Comparison of ENCODE assay signal across 9 cellular contexts in the genomic region with DNA sequence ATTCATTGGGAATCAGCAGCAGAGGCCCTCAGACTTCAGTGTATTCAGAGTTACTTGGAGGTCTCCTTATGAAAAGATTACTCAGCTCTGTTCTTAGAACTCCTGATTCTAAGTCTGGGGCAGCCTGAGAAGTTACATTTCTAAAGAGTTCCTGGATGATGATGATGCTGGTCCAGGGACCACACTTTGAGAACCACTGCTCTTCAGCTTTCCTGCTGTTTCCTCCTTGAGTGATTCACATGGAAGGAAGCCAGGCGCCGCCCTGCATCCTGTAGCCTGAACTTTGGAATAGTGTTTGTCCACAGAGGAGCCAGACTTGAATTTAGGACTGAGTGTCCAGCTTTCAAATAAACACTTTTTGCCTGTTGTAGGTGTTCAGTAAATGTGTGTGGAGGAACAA. TPM values are rescaled to one million over a fixed set of nuclear protein-coding genes. Genes with fewer than 3 reads are reported as not detected.
A peak's percentile ranks its signal among the peaks of the same experiment; 100 is the strongest.
DNase-seq lines count a peak whose midpoint lies in the region; ATAC-seq and TF ChIP-seq lines count a peak whose summit lies in the region.
"Had no signal": no experiment of that assay in that cellular context is flagged by ENCODE, and none has a peak within 500 bp of the region (broad histone marks: within the 10 kb centered on the region; RNA-seq: fewer than 3 reads in every experiment).

No MANE protein-coding gene starts in this region.

- no peaks in the 10 kb centered on the region for H3K27me3 Mint-ChIP-seq in T-helper 17 cell
- no peaks in the 10 kb centered on the region for H3K27me3 Mint-ChIP-seq in activated CD4-positive, alpha-beta T cell treated with anti-CD3 and anti-CD28 coated beads, Interleukin-2, amount 10 ng/mL, durations not matched to agents 7 days and 5 days

- H3K9me3 Mint-ChIP-seq in activated CD4-positive, alpha-beta T cell treated with anti-CD3 and anti-CD28 coated beads, Interleukin-2, amount 10 ng/mL, durations not matched to agents 7 days and 5 days = no peaks in the 10 kb centered on the region

- H3K4me3 ChIP-seq in gastrocnemius medialis = no peak overlapping the region

- H3K27ac Mint-ChIP-seq in T-helper 17 cell = peak overlapping the region; percentile 24
- H3K27ac Mint-ChIP-seq in activated CD4-positive, alpha-beta T cell treated with anti-CD3 and anti-CD28 coated beads, Interleukin-2, amount 10 ng/mL, durations not matched to agents 7 days and 5 days = no peak overlapping the region

- DNase-seq in ELR (ENCODE audit: low read depth) (peak; percentile 91), T-helper 17 cell (no peak), glomerular visceral epithelial cell (ENCODE audit: extremely low spot score) (peak; percentile 50), gastrocnemius medialis (peak in 1 of 2 donors; percentile 63), COR-L47 (lab: John Stamatoyannopoulos, UW) (no peak), NCI-H2107 (lab: John Stamatoyannopoulos, UW) (no peak)
- DNase-seq in activated CD4-positive, alpha-beta T cell treated with anti-CD3 and anti-CD28 coated beads, Interleukin-2, amount 10 ng/mL, durations not matched to agents 7 days and 5 days = no peak
- no peak for DNase-seq in activated CD4-positive, alpha-beta T cell treated with anti-CD3 and anti-CD28 coated beads for 1 hour
- DNase-seq: occipital lobe had no signal

- H3K27me3 ChIP-seq in gastrocnemius medialis = no peaks in the 10 kb centered on the region

- H3K36me3 Mint-ChIP-seq in T-helper 17 cell (ENCODE audit: low read depth) = peaks cover 9% of the 10 kb centered on the region
- peaks cover 27% of the 10 kb centered on the region for H3K36me3 Mint-ChIP-seq in activated CD4-positive, alpha-beta T cell treated with anti-CD3 and anti-CD28 coated beads, Interleukin-2, amount 10 ng/mL, durations not matched to agents 7 days and 5 days (ENCODE audit: low read depth)

- in situ Hi-C loops in gastrocnemius medialis (cut with MboI; ENCODE audit: low sequenced_read_pairs in 4 of 4) = no loop called here

- POLR2A ChIA-PET in activated CD4-positive, alpha-beta T cell treated with anti-CD3 and anti-CD28 coated beads, Interleukin-2, amount 10 ng/mL, durations not matched to agents 7 days and 5 days (lab: Charles Lee) = no interaction called here

- H3K9me3 ChIP-seq in T-helper 17 cell (ENCODE audit: control insufficient read depth, low read length, poor library complexity, severe bottlenecking) (no peaks in the 10 kb centered on the region), gastrocnemius medialis (no peaks in the 10 kb centered on the region)

- CTCF ChIA-PET in activated CD4-positive, alpha-beta T cell treated with anti-CD3 and anti-CD28 coated beads, Interleukin-2, amount 10 ng/mL, durations not matched to agents 7 days and 5 days (lab: Charles Lee) = interaction anchor here (0.5 to 1.1 kb wide), 3 partner anchors 64 to 402 kb away, joined by 3 to 4 read pairs (median 3); no protein-coding TSS in a partner anchor

- TF ChIP-seq CTCF in gastrocnemius medialis (IDR thresholded peaks at IDR 0.05 in 4 of 5, conservative IDR thresholded peaks at IDR 0.05 in 1 of 5) = no peak

- H3K27ac ChIP-seq in gastrocnemius medialis = peak overlapping the region; percentile 89 to 99 (median 94)

- peaks cover 40 to 41% of the 10 kb centered on the region in 2 donors for H3K4me1 ChIP-seq in gastrocnemius medialis

- H3K4me3 Mint-ChIP-seq in T-helper 17 cell = no peak overlapping the region
- H3K4me3 Mint-ChIP-seq in activated CD4-positive, alpha-beta T cell treated with anti-CD3 and anti-CD28 coated beads, Interleukin-2, amount 10 ng/mL, durations not matched to agents 7 days and 5 days = no peak overlapping the region

- peaks cover 46% of the 10 kb centered on the region for H3K4me1 Mint-ChIP-seq in T-helper 17 cell
- H3K4me1 Mint-ChIP-seq in activated CD4-positive, alpha-beta T cell treated with anti-CD3 and anti-CD28 coated beads, Interleukin-2, amount 10 ng/mL, durations not matched to agents 7 days and 5 days = peaks cover 53% of the 10 kb centered on the region

- ATAC-seq in T-helper 17 cell = no peak
- ATAC-seq in gastrocnemius medialis = no peak

- intact Hi-C loops in gastrocnemius medialis (cut with DNase I; ENCODE audit: low total_unique reads) = loop anchor here (10.0 kb wide), 1 partner anchor 792 kb away; the partner anchor contains the start of gene PDCD5

- TF ChIP-seq POLR2A in gastrocnemius medialis (IDR thresholded peaks at IDR 0.05) = no peak

- H3K36me3 ChIP-seq in gastrocnemius medialis = peaks cover 0 to 9% of the 10 kb centered on the region in 2 donors

RNA-seq across cellular contexts. Expression of gene CEBPG, which starts 2.9 kb away (rescaled TPM):
- 10 to 100 TPM; 17.0 to 22.0 TPM for total RNA-seq in T-helper 17 cell
- 10 to 100 TPM; 44.2 to 50.1 (median 46.1) TPM for total RNA-seq in gastrocnemius medialis
- total RNA-seq in activated CD4-positive, alpha-beta T cell treated with anti-CD3 and anti-CD28 coated beads, Interleukin-2, amount 10 ng/mL, durations not matched to agents 7 days and 5 days = 10 to 100 TPM; 24.0 to 24.4 TPM

Comparison
In these comparisons a context has a peak if more than half of its experiments do, and no peak if none do; other contexts are left out.
1. DNase-seq: peak in ELR (single experiment) and glomerular visceral epithelial cell (single experiment); none in T-helper 17 cell (0 of 3), COR-L47 (single experiment), activated CD4-positive, alpha-beta T cell treated with anti-CD3 and anti-CD28 coated beads, Interleukin-2, amount 10 ng/mL, durations not matched to agents 7 days and 5 days (single experiment), activated CD4-positive, alpha-beta T cell treated with anti-CD3 and anti-CD28 coated beads for 1 hour (single experiment) and NCI-H2107 (single experiment).